In genomic region chr6:51468704-51469103, GRCh38 we compare ENCODE assay signal across 18 cellular contexts.
DNase-seq lines count a peak whose midpoint lies in the region; ATAC-seq and TF ChIP-seq lines count a peak whose summit lies in the region.
"Had no signal": no experiment of that assay in that cellular context is flagged by ENCODE, and none has a peak within 500 bp of the region (broad histone marks: within the 10 kb centered on the region; RNA-seq: fewer than 3 reads in every experiment).

No MANE protein-coding gene starts in this region.

- ATAC-seq in GM18519 (IDR thresholded peaks at IDR 0.05; ENCODE audit: low FRiP score, unreplicated experiment): no peak
- no peak for ATAC-seq in GM18502 (IDR thresholded peaks at IDR 0.05; ENCODE audit: poor library complexity, unreplicated experiment)
- ATAC-seq: GM23338, HCT116 had no signal

- H3K27ac Mint-ChIP-seq in endodermal cell: no peak overlapping the region
- H3K27ac Mint-ChIP-seq: CD8-positive, alpha-beta memory T cell; GM23338 had no signal

- peaks cover 27% of the 10 kb centered on the region for H3K4me1 Mint-ChIP-seq in endodermal cell
- H3K4me1 Mint-ChIP-seq: CD8-positive, alpha-beta memory T cell had no signal

- no peaks in the 10 kb centered on the region for H3K27me3 ChIP-seq in endodermal cell (ENCODE audit: control insufficient read depth, insufficient read depth, low read length, poor library complexity, severe bottlenecking)
- H3K27me3 ChIP-seq: BLaER1 treated with 17β-estradiol and CSF1 and Interleukin-3, amounts not matched to agents 10 nM and 100 nM; MG63 had no signal

- DNase-seq in DMS153 treated with DMSO at 0.1 percent for 48 hours (lab: John Stamatoyannopoulos, UW; ENCODE audit: unreplicated experiment): peak; percentile 72
- DNase-seq in NCI-H1436 treated with DMSO at 0.1 percent for 48 hours (lab: John Stamatoyannopoulos, UW): peak; percentile 28
- DNase-seq in NCI-H69 (lab: John Stamatoyannopoulos, UW): peak; percentile 83
- peak; percentile 50 for DNase-seq in endodermal cell
- DNase-seq in DMS 273 treated with DMSO at 0.1 percent for 48 hours (lab: John Stamatoyannopoulos, UW): no peak
- DNase-seq: CD8-positive, alpha-beta memory T cell; GF-D8; Kasumi-1; MG63; NCI-H1092; NCI-H187 treated with DMSO at 0.1 percent for 48 hours; NCI-H524 treated with DMSO at 0.1 percent for 48 hours had no signal

- H3K4me3 ChIP-seq in endodermal cell (ENCODE audit: low read length): no peak overlapping the region
- H3K4me3 ChIP-seq: BLaER1 treated with 17β-estradiol and CSF1 and Interleukin-3, amounts not matched to agents 10 nM and 100 nM; GM23338; MG63; SK-N-MC had no signal

- WGBS in endodermal cell (ENCODE audit: insufficient coverage in 1 of 2, insufficient read length in 1 of 2), 2 experiments: 57 to 67% methylated on average over 1 to 2 of the region's 3 CpGs

- H3K4me3 Mint-ChIP-seq in endodermal cell: no peak overlapping the region
- H3K4me3 Mint-ChIP-seq: CD8-positive, alpha-beta memory T cell; GM23338 had no signal

- peaks cover 13% of the 10 kb centered on the region for H3K4me1 ChIP-seq in endodermal cell (ENCODE audit: control insufficient read depth, insufficient read depth, low read length)
- H3K4me1 ChIP-seq: BLaER1 treated with 17β-estradiol and CSF1 and Interleukin-3, amounts not matched to agents 10 nM and 100 nM had no signal

- no peaks in the 10 kb centered on the region for H3K36me3 Mint-ChIP-seq in endodermal cell (ENCODE audit: low read depth)
- H3K36me3 Mint-ChIP-seq: CD8-positive, alpha-beta memory T cell had no signal

- TF ChIP-seq CTCF in endodermal cell (conservative IDR thresholded peaks at IDR 0.05): no peak

- H3K9me3 Mint-ChIP-seq in endodermal cell: no peaks in the 10 kb centered on the region
- H3K9me3 Mint-ChIP-seq: GM23338 had no signal

- H3K27ac ChIP-seq in endodermal cell (ENCODE audit: low read depth, low read length): no peak overlapping the region
- H3K27ac ChIP-seq: BLaER1 treated with 17β-estradiol and CSF1 and Interleukin-3, amounts not matched to agents 10 nM and 100 nM; SK-N-MC had no signal

- H3K36me3 ChIP-seq in endodermal cell (ENCODE audit: control insufficient read depth, insufficient read depth, low read length): no peaks in the 10 kb centered on the region
- H3K36me3 ChIP-seq: BLaER1 treated with 17β-estradiol and CSF1 and Interleukin-3, amounts not matched to agents 10 nM and 100 nM; MG63 had no signal

- peaks cover 6% of the 10 kb centered on the region for H3K9me3 ChIP-seq in endodermal cell (ENCODE audit: control insufficient read depth, low read length)
- H3K9me3 ChIP-seq: BLaER1 treated with 17β-estradiol and CSF1 and Interleukin-3, amounts not matched to agents 10 nM and 100 nM; MG63 had no signal

- H3K9ac ChIP-seq in endodermal cell (ENCODE audit: extremely low read depth, low read length, poor library complexity, severe bottlenecking): no peak overlapping the region
- H3K9ac ChIP-seq: BLaER1 treated with 17β-estradiol and CSF1 and Interleukin-3, amounts not matched to agents 10 nM and 100 nM had no signal

- peaks cover 3% of the 10 kb centered on the region for H3K27me3 Mint-ChIP-seq in endodermal cell (ENCODE audit: insufficient read depth)
- H3K27me3 Mint-ChIP-seq: CD8-positive, alpha-beta memory T cell had no signal
